7 cellular contexts compared by ENCODE assay signal in the genomic region with DNA sequence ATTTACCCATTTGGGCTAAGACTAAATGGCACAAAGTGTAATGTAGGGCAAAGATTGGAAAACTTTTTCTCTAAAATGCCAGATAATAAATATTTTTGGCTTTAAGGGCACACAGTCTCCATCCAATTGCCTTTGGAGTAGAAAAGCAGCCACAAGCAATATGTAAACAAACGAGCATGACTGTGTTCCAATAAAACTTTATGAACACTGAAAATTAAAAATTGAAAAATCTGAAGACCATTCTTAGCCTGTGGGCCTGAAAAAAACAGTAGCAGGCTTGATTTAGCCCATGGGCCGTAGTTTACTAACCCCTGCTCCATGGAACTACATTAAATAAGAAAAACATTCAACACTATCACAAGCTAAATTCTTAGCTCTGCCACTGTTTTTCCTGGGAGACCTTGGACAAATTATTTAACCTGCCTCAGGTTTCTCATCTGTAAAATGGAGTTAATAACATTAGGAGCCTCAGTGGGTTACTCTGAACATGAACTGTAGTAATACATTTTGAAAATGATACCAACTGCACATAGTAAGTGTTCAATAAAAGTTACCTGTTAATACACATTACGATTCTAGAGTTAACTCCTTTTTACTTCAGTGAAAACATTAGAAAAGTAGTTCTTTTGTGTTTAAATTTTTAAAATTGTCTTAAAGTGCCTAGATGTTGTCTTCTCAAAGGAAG. TPM values are rescaled to one million over a fixed set of nuclear protein-coding genes. Genes with fewer than 3 reads are reported as not detected.
A peak's percentile ranks its signal among the peaks of the same experiment; 100 is the strongest.
DNase-seq lines count a peak whose midpoint lies in the region; ATAC-seq and TF ChIP-seq lines count a peak whose summit lies in the region.

No MANE protein-coding gene starts in this region.

- no peaks in the 10 kb centered on the region for H3K27me3 ChIP-seq in HCT116 (ENCODE audit: insufficient read depth, low read length)
- no peaks in the 10 kb centered on the region for H3K27me3 ChIP-seq in foreskin keratinocyte

- TF ChIP-seq RAD21 in HCT116 (IDR thresholded peaks at IDR 0.05; ENCODE audit: low read depth), result no peak

- DNase-seq in HCT116 (ENCODE audit: low read depth, low spot score) (no peak), foreskin keratinocyte (peak in 1 of 2 donors; percentile 36)
- no peak for DNase-seq in T-helper 2 cell treated with Interferon-gamma antibody and Interleukin-4, amounts not matched to agents 5 μg/mL and 100 μg/mL, for 36 hours (ENCODE audit: low spot score)

- CTCF ChIA-PET in HCT116 (lab: Charles Lee), result no interaction called here

- peaks cover 23% of the 10 kb centered on the region for H3K36me3 Mint-ChIP-seq in T-helper 2 cell treated with Interferon-gamma antibody and Interleukin-4, amounts not matched to agents 5 μg/mL and 100 μg/mL, for 36 hours (ENCODE audit: low read depth)
- peaks cover 21% of the 10 kb centered on the region for H3K36me3 Mint-ChIP-seq in stimulated activated memory B cell treated with anti-CD40 and anti-IgM and Interleukin-4, amounts not matched to agents 10 μg/mL and 1 μg/mL and 100 μg/mL, for 72 hours

- no peaks in the 10 kb centered on the region for H4K20me1 ChIP-seq in HCT116 (ENCODE audit: insufficient read depth)

- no peaks in the 10 kb centered on the region for H3K9me2 ChIP-seq in HCT116 (ENCODE audit: insufficient read depth)

- no peaks in the 10 kb centered on the region for H3K9me3 Mint-ChIP-seq in T-helper 2 cell treated with Interferon-gamma antibody and Interleukin-4, amounts not matched to agents 5 μg/mL and 100 μg/mL, for 36 hours
- no peaks in the 10 kb centered on the region for H3K9me3 Mint-ChIP-seq in stimulated activated memory B cell treated with anti-CD40 and anti-IgM and Interleukin-4, amounts not matched to agents 10 μg/mL and 1 μg/mL and 100 μg/mL, for 72 hours

- no peaks in the 10 kb centered on the region for H3K27me3 Mint-ChIP-seq in T-helper 2 cell treated with Interferon-gamma antibody and Interleukin-4, amounts not matched to agents 5 μg/mL and 100 μg/mL, for 36 hours (ENCODE audit: low read depth)
- H3K27me3 Mint-ChIP-seq in stimulated activated memory B cell treated with anti-CD40 and anti-IgM and Interleukin-4, amounts not matched to agents 10 μg/mL and 1 μg/mL and 100 μg/mL, for 72 hours, result no peaks in the 10 kb centered on the region

- ATAC-seq in HCT116 (no peak), foreskin keratinocyte (no peak), GM18907 (IDR thresholded peaks at IDR 0.05; ENCODE audit: unreplicated experiment) (no peak), GM21526 (IDR thresholded peaks at IDR 0.05; ENCODE audit: low FRiP score, unreplicated experiment) (no peak), GM19397 (IDR thresholded peaks at IDR 0.05; ENCODE audit: unreplicated experiment) (no peak)
- ATAC-seq in stimulated activated memory B cell treated with anti-CD40 and anti-IgM and Interleukin-4, amounts not matched to agents 10 μg/mL and 1 μg/mL and 100 μg/mL, for 72 hours, result no peak

- H3K9me3 ChIP-seq in HCT116 (ENCODE audit: control insufficient read depth in 1 of 2, insufficient read depth in 1 of 2, low read depth in 1 of 2, low read length in 2 of 2), result no peaks in the 10 kb centered on the region

- H3K4me1 Mint-ChIP-seq in T-helper 2 cell treated with Interferon-gamma antibody and Interleukin-4, amounts not matched to agents 5 μg/mL and 100 μg/mL, for 36 hours (ENCODE audit: low read depth), result peaks cover 50% of the 10 kb centered on the region
- peaks cover 68% of the 10 kb centered on the region for H3K4me1 Mint-ChIP-seq in stimulated activated memory B cell treated with anti-CD40 and anti-IgM and Interleukin-4, amounts not matched to agents 10 μg/mL and 1 μg/mL and 100 μg/mL, for 72 hours

- peak overlapping the region; percentile 67 for H3K9ac ChIP-seq in HCT116 (ENCODE audit: low read length)

- peak overlapping the region; percentile 98 for H3K4me2 ChIP-seq in HCT116 (ENCODE audit: low read length)

- peak overlapping the region; percentile 96 for H3K27ac Mint-ChIP-seq in T-helper 2 cell treated with Interferon-gamma antibody and Interleukin-4, amounts not matched to agents 5 μg/mL and 100 μg/mL, for 36 hours
- H3K27ac Mint-ChIP-seq in stimulated activated memory B cell treated with anti-CD40 and anti-IgM and Interleukin-4, amounts not matched to agents 10 μg/mL and 1 μg/mL and 100 μg/mL, for 72 hours, result peak overlapping the region; percentile 98

- no peaks in the 10 kb centered on the region for H3K79me2 ChIP-seq in HCT116 (ENCODE audit: insufficient read depth, low read length)

- no peaks in the 10 kb centered on the region for H3K36me3 ChIP-seq in HCT116 (ENCODE audit: control insufficient read depth in 1 of 2, insufficient read depth in 2 of 2, low read length in 2 of 2)

- RAD21 ChIA-PET in HCT116 (lab: Charles Lee; ENCODE audit: low non-redundant PET in 1 of 2, low total read pairs in 2 of 2, uncharacterized antibody in 2 of 2, unreplicated experiment in 2 of 2), result no interaction called here

- H3K27ac ChIP-seq in HCT116 (ENCODE audit: low read depth, low read length) (no peak overlapping the region), foreskin keratinocyte (peak overlapping the region; percentile 99)

- H3K4me1 ChIP-seq in HCT116 (ENCODE audit: control insufficient read depth in 1 of 2, insufficient read depth in 2 of 2, low read length in 2 of 2) (peaks cover 11 to 20% of the 10 kb centered on the region in 2 experiments), foreskin keratinocyte (peaks cover 10% of the 10 kb centered on the region)

- intact Hi-C loops in HCT116 (cut with micrococcal nuclease), result no loop called here

- H3K4me3 Mint-ChIP-seq in T-helper 2 cell treated with Interferon-gamma antibody and Interleukin-4, amounts not matched to agents 5 μg/mL and 100 μg/mL, for 36 hours, result peak overlapping the region; percentile 89
- H3K4me3 Mint-ChIP-seq in stimulated activated memory B cell treated with anti-CD40 and anti-IgM and Interleukin-4, amounts not matched to agents 10 μg/mL and 1 μg/mL and 100 μg/mL, for 72 hours, result peak overlapping the region; percentile 90

- POLR2A ChIA-PET in HCT116 (lab: Charles Lee), result interaction anchor here (1.0 kb wide), 1 partner anchor 11 kb away, joined by 4 read pairs; no protein-coding TSS in a partner anchor

- no peak for TF ChIP-seq CTCF in HCT116 (IDR thresholded peaks at IDR 0.05 in 2 of 3, conservative IDR thresholded peaks at IDR 0.05 in 1 of 3; ENCODE audit: borderline replicate concordance in 1 of 3, insufficient read depth in 1 of 3, low read depth in 2 of 3, low read length in 2 of 3)
- no peak for TF ChIP-seq CTCF in foreskin keratinocyte (conservative IDR thresholded peaks at IDR 0.05)

- H2AFZ ChIP-seq in HCT116 (ENCODE audit: low read depth, low read length, poor library complexity, severe bottlenecking), result peak overlapping the region; percentile 96

- BruUV-seq in HCT116 (replicated peaks; lab: Mats Ljungman, UMichigan), result TSS peak; percentile 51

- peak overlapping the region; percentile 65 to 69 for H3K4me3 ChIP-seq in HCT116 (replicated peaks in 1 of 2; ENCODE audit: low read depth in 1 of 2, low read length in 2 of 2)

- TF ChIP-seq POLR2A in HCT116 (IDR thresholded peaks at IDR 0.05; ENCODE audit: borderline replicate concordance, extremely low read depth, insufficient read depth, insufficient read length), result no peak

TF ChIP-seq in HCT116, 20 proteins besides CTCF, POLR2A, EP300 and RAD21 (continues in another document):
- no peak for TF ChIP-seq POLR2AphosphoS5 (IDR thresholded peaks at IDR 0.05; ENCODE audit: low read depth, low read length)
- no peak for TF ChIP-seq ZFX (IDR thresholded peaks at IDR 0.05)
- no peak for TF ChIP-seq SIN3A (IDR thresholded peaks at IDR 0.05; ENCODE audit: low read depth)
- no peak for TF ChIP-seq ELF1 (IDR thresholded peaks at IDR 0.05; ENCODE audit: borderline replicate concordance, low read depth)
- TF ChIP-seq ZNF274 (IDR thresholded peaks at IDR 0.05; ENCODE audit: low read depth, low read length), result no peak
- no peak for TF ChIP-seq YY1 (IDR thresholded peaks at IDR 0.05; ENCODE audit: extremely low read depth, insufficient replicate concordance, low read depth, low read length)
- no peak for TF ChIP-seq CEBPB (IDR thresholded peaks at IDR 0.05; ENCODE audit: low read depth)
- no peak for TF ChIP-seq EZH2 (IDR thresholded peaks at IDR 0.05)
- TF ChIP-seq SP1 (IDR thresholded peaks at IDR 0.05; ENCODE audit: low read depth), result no peak
- no peak for TF ChIP-seq SRF (IDR thresholded peaks at IDR 0.05; ENCODE audit: low read depth)
- TF ChIP-seq TCF7L2 (IDR thresholded peaks at IDR 0.05; ENCODE audit: borderline replicate concordance, extremely low read depth, insufficient read depth, insufficient read length), result no peak
- TF ChIP-seq, protein P1, sequence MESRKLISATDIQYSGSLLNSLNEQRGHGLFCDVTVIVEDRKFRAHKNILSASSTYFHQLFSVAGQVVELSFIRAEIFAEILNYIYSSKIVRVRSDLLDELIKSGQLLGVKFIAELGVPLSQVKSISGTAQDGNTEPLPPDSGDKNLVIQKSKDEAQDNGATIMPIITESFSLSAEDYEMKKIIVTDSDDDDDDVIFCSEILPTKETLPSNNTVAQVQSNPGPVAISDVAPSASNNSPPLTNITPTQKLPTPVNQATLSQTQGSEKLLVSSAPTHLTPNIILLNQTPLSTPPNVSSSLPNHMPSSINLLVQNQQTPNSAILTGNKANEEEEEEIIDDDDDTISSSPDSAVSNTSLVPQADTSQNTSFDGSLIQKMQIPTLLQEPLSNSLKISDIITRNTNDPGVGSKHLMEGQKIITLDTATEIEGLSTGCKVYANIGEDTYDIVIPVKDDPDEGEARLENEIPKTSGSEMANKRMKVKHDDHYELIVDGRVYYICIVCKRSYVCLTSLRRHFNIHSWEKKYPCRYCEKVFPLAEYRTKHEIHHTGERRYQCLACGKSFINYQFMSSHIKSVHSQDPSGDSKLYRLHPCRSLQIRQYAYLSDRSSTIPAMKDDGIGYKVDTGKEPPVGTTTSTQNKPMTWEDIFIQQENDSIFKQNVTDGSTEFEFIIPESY (IDR thresholded peaks at IDR 0.05; ENCODE audit: extremely low read depth, insufficient replicate concordance, low read length), result no peak
- TF ChIP-seq EZH2phosphoT487 (IDR thresholded peaks at IDR 0.05; ENCODE audit: borderline replicate concordance), result no peak
- no peak for TF ChIP-seq CBX3 (IDR thresholded peaks at IDR 0.05; ENCODE audit: low read depth)
- TF ChIP-seq, protein P2, sequence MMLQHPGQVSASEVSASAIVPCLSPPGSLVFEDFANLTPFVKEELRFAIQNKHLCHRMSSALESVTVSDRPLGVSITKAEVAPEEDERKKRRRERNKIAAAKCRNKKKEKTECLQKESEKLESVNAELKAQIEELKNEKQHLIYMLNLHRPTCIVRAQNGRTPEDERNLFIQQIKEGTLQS (IDR thresholded peaks at IDR 0.05), result no peak

RNA-seq across cellular contexts. Expression of a gene that starts 1.3 kb away (rescaled TPM):
- total RNA-seq in HCT116 (2021; ENCODE audit: unreplicated experiment) (7.0 TPM), foreskin keratinocyte (29.7 and 37.9 TPM in 2 replicates)
- polyA plus RNA-seq in HCT116 (2012), result 2.5 and 2.8 TPM in 2 replicates
- polyA plus RNA-seq in foreskin keratinocyte, result 12.1 and 14.5 TPM in 2 replicates

RNA-seq across cellular contexts. Expression of a gene that starts 26.7 kb away (rescaled TPM):
- total RNA-seq in HCT116 (2021; ENCODE audit: unreplicated experiment), result 18.8 TPM
- polyA plus RNA-seq in HCT116 (2012), result 16.9 and 24.4 TPM in 2 replicates
- total RNA-seq in foreskin keratinocyte, result 7.5 and 9.2 TPM in 2 replicates
- 4.8 and 5.0 TPM in 2 replicates for polyA plus RNA-seq in foreskin keratinocyte
